ENCODE assay signal across 1 cellular context in genomic region chr10:68810830-68811229, GRCh38. TPM values are rescaled to one million over a fixed set of nuclear protein-coding genes. Genes with fewer than 3 reads are reported as not detected.
"Had no signal": no experiment of that assay in that cellular context is flagged by ENCODE, and none has a peak within 500 bp of the region (broad histone marks: within the 10 kb centered on the region; RNA-seq: fewer than 3 reads in every experiment).

No MANE protein-coding gene starts in this region.

RNA-seq across cellular contexts. Expression of gene STOX1, which starts 16.5 kb away (rescaled TPM):
- polyA plus RNA-seq: immature natural killer cell had no signal
